In genomic region chr11:61339490-61339878, GRCh38 we compare ENCODE assay signal across 26 cellular contexts.
"Had no signal": no experiment of that assay in that cellular context is flagged by ENCODE, and none has a peak within 500 bp of the region (broad histone marks: within the 10 kb centered on the region; RNA-seq: fewer than 3 reads in every experiment).

No MANE protein-coding gene starts in this region.

- H3K27me3 ChIP-seq: dorsolateral prefrontal cortex, hepatocyte, ovary, spleen, stomach had no signal

- ATAC-seq: left colon; left ventricle myocardium superior; psoas muscle; sciatic nerve; stimulated activated memory B cell treated with anti-CD40 and anti-IgM and Interleukin-4, amounts not matched to agents 10 μg/mL and 1 μg/mL and 100 μg/mL, for 72 hours had no signal

- H3K27ac ChIP-seq: dorsolateral prefrontal cortex, hepatocyte, ovary, psoas muscle, spleen, stomach, thoracic aorta had no signal

- H3K27me3 Mint-ChIP-seq: naive B cell; stimulated activated memory B cell treated with anti-CD40 and anti-IgM and Interleukin-4, amounts not matched to agents 10 μg/mL and 1 μg/mL and 100 μg/mL, for 72 hours had no signal

- H3K4me2 ChIP-seq: hepatocyte had no signal

- H2AFZ ChIP-seq: hepatocyte had no signal

- H3K36me3 ChIP-seq: ovary had no signal

- H3K4me3 Mint-ChIP-seq: naive B cell; nephron; stimulated activated memory B cell treated with anti-CD40 and anti-IgM and Interleukin-4, amounts not matched to agents 10 μg/mL and 1 μg/mL and 100 μg/mL, for 72 hours had no signal

- H3K9me3 ChIP-seq: ovary, psoas muscle, spleen, stomach, thoracic aorta had no signal

- H3K79me2 ChIP-seq: hepatocyte had no signal

- DNase-seq: cortex of kidney; dorsolateral prefrontal cortex; effector CD8-positive, alpha-beta T cell; foreskin melanocyte; head of caudate nucleus; kidney; left colon; left ventricle myocardium superior; mesendoderm; naive B cell; psoas muscle; retina; stimulated activated CD4-positive, alpha-beta T cell treated with anti-CD3 and anti-CD28 coated beads, Interleukin-15, amount 100 ng/mL, for 24 hours; stimulated activated CD4-positive, alpha-beta T cell treated with anti-CD3 and anti-CD28 coated beads, Interleukin-1b, Interleukin-23, amount 100 ng/mL, for 48 hours; stimulated activated CD4-positive, alpha-beta T cell treated with anti-CD3 and anti-CD28 coated beads, Interleukin-4, amount 100 ng/mL, for 24 hours; stomach; substantia nigra; trophoblast cell had no signal

- H3K27ac Mint-ChIP-seq: nephron; stimulated activated memory B cell treated with anti-CD40 and anti-IgM and Interleukin-4, amounts not matched to agents 10 μg/mL and 1 μg/mL and 100 μg/mL, for 72 hours had no signal

- H3K4me3 ChIP-seq: dorsolateral prefrontal cortex, hepatocyte, lung, ovary, psoas muscle, spleen, stomach, thoracic aorta had no signal

- H3K9me3 Mint-ChIP-seq: naive B cell; nephron; stimulated activated memory B cell treated with anti-CD40 and anti-IgM and Interleukin-4, amounts not matched to agents 10 μg/mL and 1 μg/mL and 100 μg/mL, for 72 hours had no signal
